26 cellular contexts compared by ENCODE assay signal in genomic region chr15:29672923-29673809, GRCh38.
A peak's percentile ranks its signal among the peaks of the same experiment; 100 is the strongest.
DNase-seq lines count a peak whose midpoint lies in the region; ATAC-seq, FAIRE-seq and TF ChIP-seq lines count a peak whose summit lies in the region.
"Had no signal": no experiment of that assay in that cellular context is flagged by ENCODE, and none has a peak within 500 bp of the region (broad histone marks: within the 10 kb centered on the region; RNA-seq: fewer than 3 reads in every experiment).

No MANE protein-coding gene starts in this region.

- H3K4me1 ChIP-seq in H9 (ENCODE audit: insufficient read depth, low read length) (peaks cover 10% of the 10 kb centered on the region; the same call in 1 of the 2 replicates), RWPE2 (ENCODE audit: insufficient read depth, poor library complexity, severe bottlenecking) (peaks cover 34% of the 10 kb centered on the region)
- H3K4me1 ChIP-seq: left lung had no signal

- H2BK15ac ChIP-seq in H9 (ENCODE audit: low read depth, low read length), result no peak overlapping the region

- no peak overlapping the region for H2AFZ ChIP-seq in H9 (ENCODE audit: low read length)

- no peak overlapping the region for H3K4ac ChIP-seq in H9 (ENCODE audit: low read depth, low read length)

- H3K27ac Mint-ChIP-seq in H9 (no peak overlapping the region; a peak in 1 of 7 replicates), osteocyte (ENCODE audit: unreplicated experiment) (peak overlapping the region; percentile 7)
- H3K27ac Mint-ChIP-seq: activated B cell treated with CpG ODN at 0.5 μM for 24 hours; activated CD4-positive, alpha-beta memory T cell treated with anti-CD3 and anti-CD28 coated beads, Interleukin-2, amount 10 ng/mL, durations not matched to agents 7 days and 5 days; activated naive CD4-positive, alpha-beta T cell treated with anti-CD3 and anti-CD28 coated beads, Interleukin-2, amount 10 ng/mL, durations not matched to agents 7 days and 5 days; CD8-positive, alpha-beta T cell; T-helper 1 cell treated with Interleukin-12 subunit alpha and Interleukin-12 subunit beta and Interleukin-4 antibody, amounts not matched to agents 30 μg/mL and 1 μg/mL, for 36 hours had no signal

- DNase-seq in H9, result no peak
- DNase-seq in RWPE2 (ENCODE audit: low spot score), result no peak
- DNase-seq in osteocyte (ENCODE audit: extremely low spot score, unreplicated experiment), result no peak
- DNase-seq in NCI-H1092 treated with DMSO at 0.1 percent for 48 hours (lab: John Stamatoyannopoulos, UW), result no peak
- no peak for DNase-seq in NOMO-1 (lab: John Stamatoyannopoulos, UW; ENCODE audit: unreplicated experiment in 2 of 2)
- no peak for DNase-seq in inferior parietal cortex (ENCODE audit: extremely low spot score)
- DNase-seq: activated B cell treated with CpG ODN at 0.5 μM for 24 hours; activated CD4-positive, alpha-beta memory T cell treated with anti-CD3 and anti-CD28 coated beads, Interleukin-2, amount 10 ng/mL, durations not matched to agents 7 days and 5 days; activated naive CD4-positive, alpha-beta T cell treated with anti-CD3 and anti-CD28 coated beads, Interleukin-2, amount 10 ng/mL, durations not matched to agents 7 days and 5 days; activated T-cell treated with anti-CD3 and anti-CD28 coated beads, Interleukin-2, amount 50 U/mL, for 4 hours; CD8-positive, alpha-beta T cell; cerebellar nuclear complex; DMS53; effector CD4-positive, alpha-beta T cell; GOT3; left lung; NCI-H1092; NCI-H524; spleen; stimulated activated CD4-positive, alpha-beta T cell treated with anti-CD3 and anti-CD28 coated beads, Interleukin-4, amount 100 ng/mL, for 4 hours had no signal

- peak overlapping the region; percentile 24 to 29; a peak in 3 of 5 replicates for H3K4me3 Mint-ChIP-seq in H9
- H3K4me3 Mint-ChIP-seq in osteocyte (ENCODE audit: unreplicated experiment), result peak overlapping the region; percentile 32
- H3K4me3 Mint-ChIP-seq: activated B cell treated with CpG ODN at 0.5 μM for 24 hours; activated CD4-positive, alpha-beta memory T cell treated with anti-CD3 and anti-CD28 coated beads, Interleukin-2, amount 10 ng/mL, durations not matched to agents 7 days and 5 days; activated naive CD4-positive, alpha-beta T cell treated with anti-CD3 and anti-CD28 coated beads, Interleukin-2, amount 10 ng/mL, durations not matched to agents 7 days and 5 days; activated T-cell treated with anti-CD3 and anti-CD28 coated beads, Interleukin-2, amount 50 U/mL, for 4 hours; CD8-positive, alpha-beta T cell; T-helper 1 cell treated with Interleukin-12 subunit alpha and Interleukin-12 subunit beta and Interleukin-4 antibody, amounts not matched to agents 30 μg/mL and 1 μg/mL, for 36 hours had no signal

- H3K36me3 ChIP-seq in RWPE2 (ENCODE audit: low read depth), result no peaks in the 10 kb centered on the region
- H3K36me3 ChIP-seq: esophagus muscularis mucosa, left lung, neutrophil, SJSA1, spleen had no signal

- H2BK12ac ChIP-seq in H9 (ENCODE audit: insufficient read length, low read depth, low read length), result no peak overlapping the region

- H3K9me3 Mint-ChIP-seq in H9, result no peaks in the 10 kb centered on the region
- no peaks in the 10 kb centered on the region for H3K9me3 Mint-ChIP-seq in osteocyte (ENCODE audit: unreplicated experiment)
- H3K9me3 Mint-ChIP-seq: activated B cell treated with CpG ODN at 0.5 μM for 24 hours; activated CD4-positive, alpha-beta memory T cell treated with anti-CD3 and anti-CD28 coated beads, Interleukin-2, amount 10 ng/mL, durations not matched to agents 7 days and 5 days; activated naive CD4-positive, alpha-beta T cell treated with anti-CD3 and anti-CD28 coated beads, Interleukin-2, amount 10 ng/mL, durations not matched to agents 7 days and 5 days; activated T-cell treated with anti-CD3 and anti-CD28 coated beads, Interleukin-2, amount 50 U/mL, for 4 hours; CD8-positive, alpha-beta T cell; T-helper 1 cell treated with Interleukin-12 subunit alpha and Interleukin-12 subunit beta and Interleukin-4 antibody, amounts not matched to agents 30 μg/mL and 1 μg/mL, for 36 hours had no signal

- H3K9me3 ChIP-seq in H9 (ENCODE audit: control insufficient read depth, low read depth, low read length) (no peaks in the 10 kb centered on the region), RWPE2 (ENCODE audit: severe bottlenecking) (no peaks in the 10 kb centered on the region)
- H3K9me3 ChIP-seq: esophagus muscularis mucosa, left lung, neutrophil, SJSA1, spleen had no signal

- H3T11ph ChIP-seq in H9 (ENCODE audit: low read length), result no peak overlapping the region

- H3K9ac ChIP-seq in H9 (ENCODE audit: extremely low read depth, insufficient read length, low read length), result no peak overlapping the region

- peaks cover 7% of the 10 kb centered on the region for H3K27me3 Mint-ChIP-seq in H9 (ENCODE audit: low read depth)
- H3K27me3 Mint-ChIP-seq in osteocyte (ENCODE audit: unreplicated experiment), result no peaks in the 10 kb centered on the region

- no peak overlapping the region for H3K4me3 ChIP-seq in RWPE2 (ENCODE audit: severe bottlenecking)
- H3K4me3 ChIP-seq: esophagus muscularis mucosa, left lung, SJSA1 had no signal

- no peak overlapping the region for H3K4me2 ChIP-seq in H9 (ENCODE audit: insufficient read depth, insufficient read length, low read length)

- no peaks in the 10 kb centered on the region for H3K79me2 ChIP-seq in H9 (ENCODE audit: insufficient read depth, low read length)

- H3K23ac ChIP-seq in H9 (ENCODE audit: insufficient read length, low read depth, low read length), result no peak overlapping the region

- H3K4me1 Mint-ChIP-seq in H9 (peaks cover 40 to 46% of the 10 kb centered on the region in 2 experiments), osteocyte (ENCODE audit: unreplicated experiment) (peaks cover 60% of the 10 kb centered on the region)
- H3K4me1 Mint-ChIP-seq: activated B cell treated with CpG ODN at 0.5 μM for 24 hours; activated CD4-positive, alpha-beta memory T cell treated with anti-CD3 and anti-CD28 coated beads, Interleukin-2, amount 10 ng/mL, durations not matched to agents 7 days and 5 days; activated naive CD4-positive, alpha-beta T cell treated with anti-CD3 and anti-CD28 coated beads, Interleukin-2, amount 10 ng/mL, durations not matched to agents 7 days and 5 days had no signal

- H3K23me2 ChIP-seq in H9 (ENCODE audit: insufficient read length, low read depth, low read length, poor library complexity, severe bottlenecking), result peaks cover 12% of the 10 kb centered on the region

- H2AK5ac ChIP-seq in H9 (ENCODE audit: insufficient read length, low read length), result no peak overlapping the region

- H4K8ac ChIP-seq in H9 (replicated peaks; ENCODE audit: insufficient read length, low read depth, low read length), result no peak overlapping the region

- no peak overlapping the region for H2BK120ac ChIP-seq in H9 (ENCODE audit: low read depth, low read length, poor library complexity, severe bottlenecking)

- H3K14ac ChIP-seq in H9 (ENCODE audit: insufficient read depth, low read length), result no peak overlapping the region

- H3K27ac ChIP-seq in H9 (ENCODE audit: insufficient read length, low read depth, low read length) (no peak overlapping the region), RWPE2 (ENCODE audit: poor library complexity, severe bottlenecking) (peak overlapping the region; percentile 89)
- H3K27ac ChIP-seq: esophagus muscularis mucosa, left lung, neutrophil, spleen had no signal

- TF ChIP-seq CTCF in H9 (conservative IDR thresholded peaks at IDR 0.05), result no peak
- no peak for TF ChIP-seq CTCF in RWPE2 (IDR thresholded peaks at IDR 0.05; ENCODE audit: poor library complexity, severe bottlenecking)
- no peak for TF ChIP-seq CTCF in osteocyte (IDR thresholded peaks at IDR 0.05)

- H2BK20ac ChIP-seq in H9 (ENCODE audit: low read depth, low read length, poor library complexity, severe bottlenecking), result no peak overlapping the region

- FAIRE-seq in endometrium (lab: Jason Lieb, UNC), result peak; percentile 94

- no peak overlapping the region for H2BK5ac ChIP-seq in H9 (ENCODE audit: insufficient read length, low read length)

- no peak overlapping the region for H3K18ac ChIP-seq in H9 (ENCODE audit: insufficient read length, low read depth, low read length)

- no CpG with 5 or more reads among the region's 11 CpGs for WGBS in H9 (ENCODE audit: extremely low coverage, insufficient read length, low lambda C conversion rate)

- ATAC-seq in RWPE2 (ENCODE audit: low read depth) (no peak), GM19023 (IDR thresholded peaks at IDR 0.05; ENCODE audit: unreplicated experiment) (no peak)
- ATAC-seq: activated T-cell treated with anti-CD3 and anti-CD28 coated beads, Interleukin-2, amount 50 U/mL, for 4 hours; CD8-positive, alpha-beta T cell; left lung had no signal

- no peak overlapping the region for H4K5ac ChIP-seq in H9 (ENCODE audit: insufficient read length, low read depth, low read length)

- H3K27me3 ChIP-seq in H9 (ENCODE audit: insufficient read depth, low read length), result no peaks in the 10 kb centered on the region
- no peaks in the 10 kb centered on the region for H3K27me3 ChIP-seq in RWPE2 (ENCODE audit: insufficient read depth, poor library complexity, severe bottlenecking)
- H3K27me3 ChIP-seq: SJSA1 had no signal

- H3K36me3 Mint-ChIP-seq in H9 (ENCODE audit: insufficient read depth in 1 of 3, low read depth in 3 of 3) (peaks cover 0 to 8% (median 2%) of the 10 kb centered on the region in 3 experiments; a peak in 2 of 7 replicates), osteocyte (ENCODE audit: unreplicated experiment) (no peaks in the 10 kb centered on the region)
- H3K36me3 Mint-ChIP-seq: activated naive CD4-positive, alpha-beta T cell treated with anti-CD3 and anti-CD28 coated beads, Interleukin-2, amount 10 ng/mL, durations not matched to agents 7 days and 5 days; CD8-positive, alpha-beta T cell had no signal

- no peak overlapping the region for H4K91ac ChIP-seq in H9 (ENCODE audit: insufficient read length, low read depth, low read length)

- H3K56ac ChIP-seq in H9 (ENCODE audit: insufficient read length, low read depth, low read length), result no peak overlapping the region

- H3K79me1 ChIP-seq in H9 (ENCODE audit: insufficient read depth, low read depth, low read length, poor library complexity, severe bottlenecking), result no peaks in the 10 kb centered on the region

- H4K20me1 ChIP-seq in H9 (ENCODE audit: control insufficient read depth, insufficient read depth, insufficient read length), result no peaks in the 10 kb centered on the region
